Comparison of ENCODE assay signal across 19 cellular contexts in genomic region chr4:105797225-105797624, GRCh38.
DNase-seq lines count a peak whose midpoint lies in the region; ATAC-seq and TF ChIP-seq lines count a peak whose summit lies in the region.
"Had no signal": no experiment of that assay in that cellular context is flagged by ENCODE, and none has a peak within 500 bp of the region (broad histone marks: within the 10 kb centered on the region; RNA-seq: fewer than 3 reads in every experiment).

No MANE protein-coding gene starts in this region.

- in situ Hi-C loops in IMR-90 (cut with MboI; ENCODE audit: low sequenced_read_pairs), result no loop called here

- no peak overlapping the region for H3K18ac ChIP-seq in IMR-90 (ENCODE audit: low read depth, low read length)

- H3K4me1 ChIP-seq in IMR-90 (ENCODE audit: control insufficient read depth, insufficient read depth, low read length), result no peaks in the 10 kb centered on the region
- no peaks in the 10 kb centered on the region for H3K4me1 ChIP-seq in adipocyte (ENCODE audit: control insufficient read depth, insufficient read depth, low read length)
- no peaks in the 10 kb centered on the region for H3K4me1 ChIP-seq in prostate gland (replicated peaks)
- H3K4me1 ChIP-seq: A549; BLaER1 treated with 17β-estradiol and CSF1 and Interleukin-3, amounts not matched to agents 10 nM and 100 nM; Caco-2 had no signal

- ATAC-seq in IMR-90 (ENCODE audit: low read depth) (no peak), HG02610 (IDR thresholded peaks at IDR 0.05; ENCODE audit: unreplicated experiment) (no peak)
- ATAC-seq: A549; CD8-positive, alpha-beta T cell had no signal

- TF ChIP-seq POLR2A in IMR-90 (IDR thresholded peaks at IDR 0.05; ENCODE audit: low read depth, low read length) (no peak), prostate gland (IDR thresholded peaks at IDR 0.05) (no peak)

- H3K9ac ChIP-seq in IMR-90 (ENCODE audit: low read depth, low read length) (no peak overlapping the region), adipocyte (ENCODE audit: low read length) (no peak overlapping the region)
- H3K9ac ChIP-seq: BLaER1 treated with 17β-estradiol and CSF1 and Interleukin-3, amounts not matched to agents 10 nM and 100 nM had no signal

- no peak overlapping the region for H4K5ac ChIP-seq in IMR-90 (ENCODE audit: low read depth, low read length)

- intact Hi-C loops in IMR-90 (cut with micrococcal nuclease), result no loop called here
- intact Hi-C loops in prostate gland (cut with DNase I), result no loop called here

- dilution Hi-C loops in IMR-90 (cut with HindIII; ENCODE audit: low sequenced_read_pairs, unreplicated experiment), result no loop called here

- no peak overlapping the region for H2BK120ac ChIP-seq in IMR-90 (ENCODE audit: low read depth, low read length)

- no peak overlapping the region for H4K8ac ChIP-seq in IMR-90 (ENCODE audit: low read depth in 2 of 2, low read length in 2 of 2)

- WGBS in IMR-90 (ENCODE audit: extremely low coverage in 2 of 2, insufficient read length in 1 of 2), 2 experiments, result no CpG with 5 or more reads among the region's 1 CpG
- WGBS in prostate gland, result 95% methylated on average over 1 of the region's 1 CpG

- H4K91ac ChIP-seq in IMR-90 (ENCODE audit: insufficient read depth, low read depth, low read length), result no peak overlapping the region

- H3K4me3 ChIP-seq in IMR-90 (ENCODE audit: insufficient read depth, low read depth, low read length) (no peak overlapping the region), adipocyte (ENCODE audit: low read length) (no peak overlapping the region), fibroblast of villous mesenchyme (ENCODE audit: low read depth, low read length) (no peak overlapping the region), prostate gland (no peak overlapping the region)
- H3K4me3 ChIP-seq: A549; BLaER1 treated with 17β-estradiol and CSF1 and Interleukin-3, amounts not matched to agents 10 nM and 100 nM had no signal

- no peaks in the 10 kb centered on the region for H3K36me3 ChIP-seq in IMR-90 (ENCODE audit: control insufficient read depth, insufficient read depth, low read length)
- no peaks in the 10 kb centered on the region for H3K36me3 ChIP-seq in adipocyte (ENCODE audit: control insufficient read depth, insufficient read depth, low read length, severe bottlenecking)
- H3K36me3 ChIP-seq in prostate gland, result no peaks in the 10 kb centered on the region

- no peak overlapping the region for H3K4me2 ChIP-seq in IMR-90 (ENCODE audit: low read depth, low read length)
- H3K4me2 ChIP-seq: A549; BLaER1 treated with 17β-estradiol and CSF1 and Interleukin-3, amounts not matched to agents 10 nM and 100 nM had no signal

- H3K14ac ChIP-seq in IMR-90 (replicated peaks; ENCODE audit: low read depth, low read length), result no peak overlapping the region

- H3K4ac ChIP-seq in IMR-90 (ENCODE audit: low read depth, low read length), result no peak overlapping the region

- H3K23ac ChIP-seq in IMR-90 (ENCODE audit: low read depth, low read length), result no peak overlapping the region

- no peak overlapping the region for H2AK9ac ChIP-seq in IMR-90 (replicated peaks; ENCODE audit: low read depth, low read length, poor library complexity)

- BruUV-seq in IMR-90 (replicated peaks; lab: Mats Ljungman, UMichigan), result no TSS peak

- H3K27me3 ChIP-seq in IMR-90 (ENCODE audit: control insufficient read depth, insufficient read depth, low read length) (no peaks in the 10 kb centered on the region), adipocyte (replicated peaks; ENCODE audit: control insufficient read depth, insufficient read depth, low read length) (no peaks in the 10 kb centered on the region), prostate gland (replicated peaks; ENCODE audit: insufficient read depth) (no peaks in the 10 kb centered on the region)
- H3K27me3 ChIP-seq: BLaER1 treated with 17β-estradiol and CSF1 and Interleukin-3, amounts not matched to agents 10 nM and 100 nM had no signal

- H3K9me1 ChIP-seq in IMR-90 (ENCODE audit: insufficient read depth, low read length), result no peaks in the 10 kb centered on the region

- peak; percentile 28 for DNase-seq in IMR-90
- DNase-seq in adipocyte (ENCODE audit: low read depth), result peak; percentile 42
- DNase-seq in fibroblast of gingiva (ENCODE audit: low read depth), result peak; percentile 15
- DNase-seq in fibroblast of villous mesenchyme (ENCODE audit: low read depth), result peak; percentile 39
- DNase-seq in NOMO-1 (lab: John Stamatoyannopoulos, UW; ENCODE audit: unreplicated experiment in 2 of 2), result no peak
- no peak for DNase-seq in A172 (ENCODE audit: low spot score)
- no peak for DNase-seq in prostate gland (ENCODE audit: low spot score)
- DNase-seq: 8988T; AML-193; Caco-2; Calu3; CD4-positive, alpha-beta T cell; CD8-positive, alpha-beta T cell; DMS79 treated with DMSO at 0.1 percent for 48 hours; GF-D8 had no signal

- no peak for TF ChIP-seq RAD21 in IMR-90 (IDR thresholded peaks at IDR 0.05; ENCODE audit: low read length)

- H2BK5ac ChIP-seq in IMR-90 (ENCODE audit: low read depth, low read length, poor library complexity, severe bottlenecking), result no peak overlapping the region

- no peaks in the 10 kb centered on the region for H4K20me1 ChIP-seq in IMR-90 (ENCODE audit: insufficient read depth, low read length)
- H4K20me1 ChIP-seq: BLaER1 treated with 17β-estradiol and CSF1 and Interleukin-3, amounts not matched to agents 10 nM and 100 nM had no signal

- no peak overlapping the region for H2BK20ac ChIP-seq in IMR-90 (ENCODE audit: low read depth, low read length)

- H3K79me1 ChIP-seq in IMR-90 (ENCODE audit: low read depth in 1 of 2, low read length in 2 of 2), result no peaks in the 10 kb centered on the region

- H3K27ac ChIP-seq in IMR-90 (ENCODE audit: insufficient read depth, low read length) (no peak overlapping the region), prostate gland (no peak overlapping the region)
- H3K27ac ChIP-seq: A549; BLaER1 treated with 17β-estradiol and CSF1 and Interleukin-3, amounts not matched to agents 10 nM and 100 nM; C4-2B had no signal

- POLR2A ChIA-PET in IMR-90 (lab: Charles Lee; ENCODE audit: unreplicated experiment), result no interaction called here

- H3K9me3 ChIP-seq in IMR-90 (ENCODE audit: control insufficient read depth, insufficient read depth, low read length), result no peaks in the 10 kb centered on the region
- H3K9me3 ChIP-seq in adipocyte (ENCODE audit: control insufficient read depth, low read length), result no peaks in the 10 kb centered on the region
- no peaks in the 10 kb centered on the region for H3K9me3 ChIP-seq in prostate gland
- H3K9me3 ChIP-seq: A549, Caco-2 had no signal

- CTCF ChIA-PET in IMR-90 (lab: Yijun Ruan, JAX), result no interaction called here

- no peak for TF ChIP-seq CTCF in IMR-90 (conservative IDR thresholded peaks at IDR 0.05; ENCODE audit: low read depth, low read length)
- no peak for TF ChIP-seq CTCF in fibroblast of villous mesenchyme (IDR thresholded peaks at IDR 0.05; ENCODE audit: insufficient read depth, low read depth, low read length)
- no peak for TF ChIP-seq CTCF in prostate gland (IDR thresholded peaks at IDR 0.05)

- no peak overlapping the region for H2AFZ ChIP-seq in IMR-90 (replicated peaks; ENCODE audit: low read length, poor library complexity)

- H2AK5ac ChIP-seq in IMR-90 (ENCODE audit: low read depth, low read length), result no peak overlapping the region

- H3K56ac ChIP-seq in IMR-90 (ENCODE audit: extremely low read depth, insufficient read depth, low read length), result no peak overlapping the region

- H2BK15ac ChIP-seq in IMR-90 (ENCODE audit: low read depth, low read length), result no peak overlapping the region

TF ChIP-seq in IMR-90, 13 proteins besides CTCF, POLR2A, EP300 and RAD21:
- peak; percentile 83 for TF ChIP-seq CEBPB (IDR thresholded peaks at IDR 0.05; ENCODE audit: low read depth, low read length)
- no peak for TF ChIP-seq RCOR1 (IDR thresholded peaks at IDR 0.05; ENCODE audit: insufficient replicate concordance, low read length)
- TF ChIP-seq FOS (IDR thresholded peaks at IDR 0.05; ENCODE audit: low read depth, low read length), result no peak

Comparison
In these comparisons a context has a peak if more than half of its experiments do, and no peak if none do; other contexts are left out.
1. DNase-seq: peak in IMR-90 (single experiment), adipocyte (single experiment), fibroblast of gingiva (single experiment) and fibroblast of villous mesenchyme (single experiment); none in NOMO-1 (0 of 2), A172 (single experiment) and prostate gland (single experiment).